Comparison of ENCODE assay signal across 24 cellular contexts in the genomic region with DNA sequence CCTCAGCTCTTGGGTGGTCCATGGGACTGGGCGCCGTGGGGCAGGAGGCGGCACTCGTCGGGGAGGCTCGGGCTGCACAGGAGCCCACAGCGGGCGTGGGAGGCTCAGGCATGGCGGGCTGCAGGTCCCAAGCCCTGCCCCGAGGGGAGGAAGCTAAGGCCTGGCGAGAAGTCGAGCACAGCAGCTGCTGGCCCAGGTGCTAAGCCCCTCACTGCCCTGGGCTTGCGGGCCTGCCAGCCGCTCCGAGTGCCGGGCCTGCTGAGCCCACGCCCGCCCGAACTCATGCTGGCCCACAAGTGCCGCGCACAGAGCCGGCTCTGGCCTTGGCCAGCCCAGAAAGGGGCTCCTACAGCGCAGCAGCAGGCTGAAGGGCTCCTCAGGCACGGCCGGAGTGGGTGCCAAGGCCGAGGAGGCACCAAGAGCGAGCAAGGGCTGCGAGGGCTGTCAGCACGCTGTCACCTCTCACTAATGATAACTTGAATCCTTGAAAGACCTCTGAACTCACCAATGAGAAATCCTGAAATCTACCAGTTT.
"Had no signal": no experiment of that assay in that cellular context is flagged by ENCODE, and none has a peak within 500 bp of the region (broad histone marks: within the 10 kb centered on the region; RNA-seq: fewer than 3 reads in every experiment).

No MANE protein-coding gene starts in this region.

- H3K9me3 ChIP-seq: neutrophil, ovary, psoas muscle, right lobe of liver, sigmoid colon, thoracic aorta, thyroid gland, upper lobe of right lung, uterus had no signal

- FAIRE-seq: small intestine had no signal

- DNase-seq: naive thymus-derived CD4-positive, alpha-beta T cell; natural killer cell; nucleus accumbens; ovary; psoas muscle; right cardiac atrium; sigmoid colon; small intestine; stimulated activated CD4-positive, alpha-beta T cell treated with anti-CD3 and anti-CD28 coated beads, Interleukin-15, amount 100 ng/mL, for 24 hours; stimulated activated CD4-positive, alpha-beta T cell treated with anti-CD3 and anti-CD28 coated beads, Interleukin-2, amount 100 ng/mL, for 24 hours; stimulated activated CD4-positive, alpha-beta T cell treated with anti-CD3 and anti-CD28 coated beads, Interleukin-2, amount 100 ng/mL, for 48 hours; stimulated activated CD4-positive, alpha-beta T cell treated with anti-CD3 and anti-CD28 coated beads, Interleukin-4, amount 100 ng/mL, for 24 hours; stimulated activated naive B cell treated with anti-CD40 and anti-IgM and Interleukin-4, amounts not matched to agents 10 μg/mL and 1 μg/mL and 100 μg/mL, for 72 hours; stimulated activated naive CD4-positive, alpha-beta T cell treated with Interleukin-2 at 50 U/mL for 16 hours; stomach; thyroid gland; upper lobe of right lung; uterus had no signal

- H2AFZ ChIP-seq: neural progenitor cell, parathyroid adenoma had no signal

- H3K4me2 ChIP-seq: neural progenitor cell had no signal

- H3K27me3 ChIP-seq: neural progenitor cell, neutrophil, ovary, right lobe of liver, sigmoid colon, stomach, thyroid gland, tibial nerve, upper lobe of right lung, uterus had no signal

- H3K9ac ChIP-seq: neural progenitor cell, parathyroid adenoma had no signal

- H3K27ac ChIP-seq: neural progenitor cell, neutrophil, ovary, parathyroid adenoma, psoas muscle, right lobe of liver, sigmoid colon, stomach, thoracic aorta, thyroid gland, tibial nerve, upper lobe of right lung, uterus had no signal

- H3K4me1 ChIP-seq: parathyroid adenoma, psoas muscle, right lobe of liver, stomach, thyroid gland, tibial nerve, upper lobe of right lung, uterus had no signal

- H3K36me3 ChIP-seq: neural progenitor cell, neutrophil, ovary, right lobe of liver, sigmoid colon, stomach, thoracic aorta, thyroid gland, tibial nerve, upper lobe of right lung, uterus had no signal

- H3K4me3 ChIP-seq: neural progenitor cell, ovary, psoas muscle, right lobe of liver, sigmoid colon, stomach, thoracic aorta, thyroid gland, tibial nerve, upper lobe of right lung, uterus had no signal

- H3K79me2 ChIP-seq: parathyroid adenoma had no signal
